1 cellular context compared by ENCODE assay signal in the genomic region with DNA sequence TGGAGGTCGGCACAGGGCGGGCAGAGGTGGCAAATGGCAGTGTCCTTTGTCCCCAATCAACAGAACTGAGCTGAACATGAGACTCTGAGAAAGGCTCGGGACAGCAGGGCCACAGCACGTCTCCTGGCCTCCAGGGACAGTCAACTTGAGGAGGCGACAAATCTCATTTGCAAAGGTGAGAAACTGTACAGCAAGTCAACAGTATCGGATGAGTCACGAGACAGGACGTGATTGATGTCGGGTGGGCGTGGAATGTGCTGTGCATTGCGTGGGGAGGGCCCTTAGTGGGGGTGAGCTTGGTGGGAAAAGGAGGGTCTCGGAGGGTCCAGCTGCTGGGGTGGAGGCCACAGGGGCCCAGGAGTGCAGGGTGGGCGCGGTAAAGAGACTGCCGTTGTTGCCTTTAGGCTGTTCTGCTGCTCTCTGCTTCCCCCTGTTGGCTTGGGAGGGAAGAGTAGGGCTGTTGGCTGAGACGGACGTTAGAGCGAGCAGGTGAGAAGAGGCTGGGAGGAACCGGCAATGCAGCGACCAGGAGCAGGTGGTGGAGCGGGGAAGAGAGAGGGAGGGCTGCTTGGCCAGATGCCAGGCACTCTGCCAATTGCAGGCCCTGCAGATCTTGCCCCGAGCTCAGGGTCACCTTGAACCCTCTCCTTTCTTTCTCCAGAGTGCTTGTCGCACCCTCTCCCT.
TF ChIP-seq lines count a peak whose summit lies in the region.

No MANE protein-coding gene starts in this region.

TF ChIP-seq in HEK293, 187 proteins besides CTCF, POLR2A, EP300 and RAD21 (continued from another document):
- TF ChIP-seq, protein P1, sequence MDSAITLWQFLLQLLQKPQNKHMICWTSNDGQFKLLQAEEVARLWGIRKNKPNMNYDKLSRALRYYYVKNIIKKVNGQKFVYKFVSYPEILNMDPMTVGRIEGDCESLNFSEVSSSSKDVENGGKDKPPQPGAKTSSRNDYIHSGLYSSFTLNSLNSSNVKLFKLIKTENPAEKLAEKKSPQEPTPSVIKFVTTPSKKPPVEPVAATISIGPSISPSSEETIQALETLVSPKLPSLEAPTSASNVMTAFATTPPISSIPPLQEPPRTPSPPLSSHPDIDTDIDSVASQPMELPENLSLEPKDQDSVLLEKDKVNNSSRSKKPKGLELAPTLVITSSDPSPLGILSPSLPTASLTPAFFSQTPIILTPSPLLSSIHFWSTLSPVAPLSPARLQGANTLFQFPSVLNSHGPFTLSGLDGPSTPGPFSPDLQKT (IDR thresholded peaks at IDR 0.05; ENCODE audit: borderline replicate concordance, low read depth, low read length) = no peak
- TF ChIP-seq, protein P2, sequence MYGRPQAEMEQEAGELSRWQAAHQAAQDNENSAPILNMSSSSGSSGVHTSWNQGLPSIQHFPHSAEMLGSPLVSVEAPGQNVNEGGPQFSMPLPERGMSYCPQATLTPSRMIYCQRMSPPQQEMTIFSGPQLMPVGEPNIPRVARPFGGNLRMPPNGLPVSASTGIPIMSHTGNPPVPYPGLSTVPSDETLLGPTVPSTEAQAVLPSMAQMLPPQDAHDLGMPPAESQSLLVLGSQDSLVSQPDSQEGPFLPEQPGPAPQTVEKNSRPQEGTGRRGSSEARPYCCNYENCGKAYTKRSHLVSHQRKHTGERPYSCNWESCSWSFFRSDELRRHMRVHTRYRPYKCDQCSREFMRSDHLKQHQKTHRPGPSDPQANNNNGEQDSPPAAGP (tag by site-specific recombination; IDR thresholded peaks at IDR 0.05) = peak; percentile 69; the same call in 1 of the 2 replicates
- peak; percentile 71 for TF ChIP-seq ZNF843 (tag by site-specific recombination; IDR thresholded peaks at IDR 0.05)
- TF ChIP-seq ZNF704 (tag by site-specific recombination; IDR thresholded peaks at IDR 0.05) = no peak
- TF ChIP-seq GFI1B (tag by site-specific recombination; IDR thresholded peaks at IDR 0.05) = 0 out of 2 replicates have a peak, but pooled peaks have one; percentile 25
- TF ChIP-seq ZXDB (tag by site-specific recombination; IDR thresholded peaks at IDR 0.05) = peak; percentile 58
- peak; percentile 23; the same call in 1 of the 2 replicates for TF ChIP-seq KLF8 (tag by site-specific recombination; IDR thresholded peaks at IDR 0.05)
- TF ChIP-seq, protein P3, sequence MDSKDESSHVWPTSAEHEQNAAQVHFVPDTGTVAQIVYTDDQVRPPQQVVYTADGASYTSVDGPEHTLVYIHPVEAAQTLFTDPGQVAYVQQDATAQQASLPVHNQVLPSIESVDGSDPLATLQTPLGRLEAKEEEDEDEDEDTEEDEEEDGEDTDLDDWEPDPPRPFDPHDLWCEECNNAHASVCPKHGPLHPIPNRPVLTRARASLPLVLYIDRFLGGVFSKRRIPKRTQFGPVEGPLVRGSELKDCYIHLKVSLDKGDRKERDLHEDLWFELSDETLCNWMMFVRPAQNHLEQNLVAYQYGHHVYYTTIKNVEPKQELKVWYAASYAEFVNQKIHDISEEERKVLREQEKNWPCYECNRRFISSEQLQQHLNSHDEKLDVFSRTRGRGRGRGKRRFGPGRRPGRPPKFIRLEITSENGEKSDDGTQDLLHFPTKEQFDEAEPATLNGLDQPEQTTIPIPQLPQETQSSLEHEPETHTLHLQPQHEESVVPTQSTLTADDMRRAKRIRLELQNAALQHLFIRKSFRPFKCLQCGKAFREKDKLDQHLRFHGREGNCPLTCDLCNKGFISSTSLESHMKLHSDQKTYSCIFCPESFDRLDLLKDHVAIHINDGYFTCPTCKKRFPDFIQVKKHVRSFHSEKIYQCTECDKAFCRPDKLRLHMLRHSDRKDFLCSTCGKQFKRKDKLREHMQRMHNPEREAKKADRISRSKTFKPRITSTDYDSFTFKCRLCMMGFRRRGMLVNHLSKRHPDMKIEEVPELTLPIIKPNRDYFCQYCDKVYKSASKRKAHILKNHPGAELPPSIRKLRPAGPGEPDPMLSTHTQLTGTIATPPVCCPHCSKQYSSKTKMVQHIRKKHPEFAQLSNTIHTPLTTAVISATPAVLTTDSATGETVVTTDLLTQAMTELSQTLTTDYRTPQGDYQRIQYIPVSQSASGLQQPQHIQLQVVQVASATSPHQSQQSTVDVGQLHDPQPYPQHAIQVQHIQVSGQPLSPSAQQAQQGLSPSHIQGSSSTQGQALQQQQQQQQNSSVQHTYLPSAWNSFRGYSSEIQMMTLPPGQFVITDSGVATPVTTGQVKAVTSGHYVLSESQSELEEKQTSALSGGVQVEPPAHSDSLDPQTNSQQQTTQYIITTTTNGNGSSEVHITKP (tag by site-specific recombination; IDR thresholded peaks at IDR 0.05) = peak; percentile 41; the same call in 1 of the 2 replicates
- no peak for TF ChIP-seq ZNF830 (tag by site-specific recombination; IDR thresholded peaks at IDR 0.05; ENCODE audit: low read depth)
- TF ChIP-seq GLIS2 (tag by site-specific recombination; IDR thresholded peaks at IDR 0.05) = peak; percentile 72
- TF ChIP-seq ZEB2 (tag by site-specific recombination; IDR thresholded peaks at IDR 0.05) = 0 out of 2 replicates have a peak, but pooled peaks have one; percentile 33
- peak; percentile 70; the same call in 1 of the 2 replicates for TF ChIP-seq ZNF777 (tag by site-specific recombination; IDR thresholded peaks at IDR 0.05; ENCODE audit: borderline replicate concordance)
